Comparison of ENCODE assay signal across 24 cellular contexts in the genomic region with DNA sequence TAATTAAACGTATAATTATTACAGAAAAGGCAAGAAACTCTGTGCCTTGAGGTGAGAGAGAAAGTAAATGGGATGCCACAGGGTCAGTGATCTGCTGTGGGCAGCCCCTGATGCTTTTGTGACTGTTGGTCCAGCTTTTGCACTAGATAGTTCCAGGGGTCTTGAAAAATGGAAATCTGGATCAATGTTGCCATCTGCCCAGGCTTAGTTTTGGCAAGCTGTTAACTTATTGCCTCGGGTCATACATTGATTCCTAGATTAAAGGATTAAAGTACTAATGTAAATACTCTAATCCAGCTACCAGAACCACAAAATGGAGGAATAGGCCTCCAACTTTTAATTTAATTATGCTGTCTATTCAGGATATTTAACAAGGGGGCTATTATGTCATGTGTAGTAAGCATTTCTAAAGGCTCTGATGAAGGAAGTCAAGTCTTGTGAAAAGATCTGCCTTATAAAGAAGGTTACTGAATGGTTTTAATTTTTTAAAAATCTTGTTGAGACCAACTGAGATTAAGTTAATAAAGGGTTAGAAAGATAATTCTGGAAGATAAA.
DNase-seq lines count a peak whose midpoint lies in the region; FAIRE-seq and TF ChIP-seq lines count a peak whose summit lies in the region.
"Had no signal": no experiment of that assay in that cellular context is flagged by ENCODE, and none has a peak within 500 bp of the region (broad histone marks: within the 10 kb centered on the region; RNA-seq: fewer than 3 reads in every experiment).

No MANE protein-coding gene starts in this region.

- H2BK120ac ChIP-seq in trophoblast cell (ENCODE audit: insufficient read depth, low read length, poor library complexity): peak overlapping the region; percentile 46

- no peak overlapping the region for H3K23ac ChIP-seq in trophoblast cell (ENCODE audit: low read length)

- H3K4ac ChIP-seq in trophoblast cell (ENCODE audit: low read depth, low read length): no peak overlapping the region

- no peak overlapping the region for H3K4me2 ChIP-seq in trophoblast cell (ENCODE audit: low read length)
- H3K4me2 ChIP-seq: A549; BLaER1 treated with 17β-estradiol and CSF1 and Interleukin-3, amounts not matched to agents 10 nM and 100 nM; PC-9 had no signal

- in situ Hi-C loops in HAP-1 (cut with MboI; ENCODE audit: low sequenced_read_pairs): no loop called here

- no peak overlapping the region for H3K9ac ChIP-seq in trophoblast cell (ENCODE audit: low read length)
- H3K9ac ChIP-seq: BLaER1 treated with 17β-estradiol and CSF1 and Interleukin-3, amounts not matched to agents 10 nM and 100 nM had no signal

- TF ChIP-seq EP300 in stomach (IDR thresholded peaks at IDR 0.05): no peak

- H3K79me1 ChIP-seq in trophoblast cell (ENCODE audit: low read length): no peaks in the 10 kb centered on the region

- H3K18ac ChIP-seq in trophoblast cell (ENCODE audit: low read length): no peak overlapping the region

- WGBS in trophoblast cell (ENCODE audit: extremely low coverage, insufficient coverage, insufficient read length): no CpG with 5 or more reads among the region's 2 CpGs
- 43 to 63% (median 60%) methylated on average over 2 of the region's 2 CpGs for WGBS in stomach, 5 donors

- peaks cover 6% of the 10 kb centered on the region; the same call in 1 of the 2 replicates for H3K27me3 ChIP-seq in HAP-1 (ENCODE audit: low read depth)
- H3K27me3 ChIP-seq in WERI-Rb-1 (ENCODE audit: insufficient read depth, low read depth, severe bottlenecking): no peaks in the 10 kb centered on the region
- no peaks in the 10 kb centered on the region for H3K27me3 ChIP-seq in trophoblast cell (ENCODE audit: insufficient read depth, low read length)
- H3K27me3 ChIP-seq in stomach: no peaks in the 10 kb centered on the region
- H3K27me3 ChIP-seq: BLaER1 treated with 17β-estradiol and CSF1 and Interleukin-3, amounts not matched to agents 10 nM and 100 nM; MG63 had no signal

- no peaks in the 10 kb centered on the region for H3K79me2 ChIP-seq in trophoblast cell (ENCODE audit: control insufficient read depth, insufficient read depth, low read length, poor library complexity)

- H3K4me3 ChIP-seq in HAP-1: no peak overlapping the region
- H3K4me3 ChIP-seq in WERI-Rb-1 (ENCODE audit: low read depth, low read length): no peak overlapping the region
- H3K4me3 ChIP-seq in trophoblast cell (ENCODE audit: low read depth, low read length): no peak overlapping the region
- no peak overlapping the region for H3K4me3 ChIP-seq in stomach
- H3K4me3 ChIP-seq: A549; BLaER1 treated with 17β-estradiol and CSF1 and Interleukin-3, amounts not matched to agents 10 nM and 100 nM; MG63; PC-9; SJSA1 had no signal

- no peak for TF ChIP-seq POLR2A in stomach (IDR thresholded peaks at IDR 0.05)

- peaks cover 19% of the 10 kb centered on the region for H3K4me1 ChIP-seq in HAP-1
- H3K4me1 ChIP-seq in trophoblast cell (ENCODE audit: control insufficient read depth in 1 of 2, insufficient read depth in 2 of 2, low read length in 2 of 2): peaks cover 0 to 8% of the 10 kb centered on the region in 2 experiments
- H3K4me1 ChIP-seq in stomach: no peaks in the 10 kb centered on the region
- H3K4me1 ChIP-seq: A549, SJSA1 had no signal

- H3K27ac ChIP-seq in WERI-Rb-1 (peak overlapping the region; percentile 39), trophoblast cell (ENCODE audit: low read depth, low read length) (no peak overlapping the region), stomach (no peak overlapping the region)
- H3K27ac ChIP-seq: A549; BLaER1 treated with 17β-estradiol and CSF1 and Interleukin-3, amounts not matched to agents 10 nM and 100 nM; PC-9; SJSA1 had no signal

- intact Hi-C loops in stomach (cut with DNase I; ENCODE audit: low total_unique reads): no loop called here

- no peak overlapping the region for H2BK5ac ChIP-seq in trophoblast cell (ENCODE audit: low read depth, low read length, poor library complexity)

- H4K8ac ChIP-seq in trophoblast cell (ENCODE audit: low read depth, low read length): no peak overlapping the region

- H2AK5ac ChIP-seq in trophoblast cell (ENCODE audit: low read length): no peak overlapping the region

- FAIRE-seq in D721Med (lab: Jason Lieb, UNC): peak; percentile 92
- FAIRE-seq: A549 had no signal

- no peaks in the 10 kb centered on the region for H3K9me3 ChIP-seq in HAP-1
- no peaks in the 10 kb centered on the region for H3K9me3 ChIP-seq in WERI-Rb-1 (ENCODE audit: severe bottlenecking)
- H3K9me3 ChIP-seq in trophoblast cell (ENCODE audit: insufficient read depth, low read depth, low read length): no peaks in the 10 kb centered on the region
- no peaks in the 10 kb centered on the region for H3K9me3 ChIP-seq in stomach
- H3K9me3 ChIP-seq: A549; BLaER1 treated with 17β-estradiol and CSF1 and Interleukin-3, amounts not matched to agents 10 nM and 100 nM; MG63; SJSA1 had no signal

- H4K91ac ChIP-seq in trophoblast cell (ENCODE audit: low read depth, low read length): peak overlapping the region; percentile 83

- H3K14ac ChIP-seq in trophoblast cell (ENCODE audit: low read length): no peak overlapping the region

- no peak overlapping the region for H2AFZ ChIP-seq in trophoblast cell (ENCODE audit: insufficient read depth, low read length, poor library complexity)
- H2AFZ ChIP-seq: PC-9 had no signal

- DNase-seq in D721Med (ENCODE audit: insufficient read length, low spot score): peak; percentile 29
- peak; percentile 47 to 97 for DNase-seq in HAP-1 (ENCODE audit: low spot score in 2 of 2)
- peak; percentile 68 for DNase-seq in WERI-Rb-1
- no peak for DNase-seq in trophoblast cell
- no peak for DNase-seq in stomach
- no peak for DNase-seq in anterior cingulate cortex (lab: John Stamatoyannopoulos, UW)
- no peak for DNase-seq in stimulated activated CD4-positive, alpha-beta T cell treated with anti-CD3 and anti-CD28 coated beads, Interleukin-2, amount 100 ng/mL, for 24 hours
- DNase-seq: AML-193; CD4-positive, alpha-beta T cell; COR-L47; DMS153; DND-41; IMR-90; KG1; MG63; NCI-H1417; NCI-H1694; NCI-H2081; NCI-H2227 treated with DMSO at 0.1 percent for 48 hours; NK-92 treated with Interleukin-12 subunit alpha and Interleukin-12 subunit beta, amount 100 ng/mL, for 24 hours; PC-9 had no signal

- H4K12ac ChIP-seq in trophoblast cell (ENCODE audit: low read depth, low read length): no peak overlapping the region

- H3K36me3 ChIP-seq in HAP-1 (replicated peaks) (no peaks in the 10 kb centered on the region), WERI-Rb-1 (no peaks in the 10 kb centered on the region), trophoblast cell (ENCODE audit: control insufficient read depth in 1 of 2, insufficient read depth in 2 of 2, low read length in 2 of 2) (no peaks in the 10 kb centered on the region), stomach (no peaks in the 10 kb centered on the region)
- H3K36me3 ChIP-seq: BLaER1 treated with 17β-estradiol and CSF1 and Interleukin-3, amounts not matched to agents 10 nM and 100 nM; MG63; SJSA1 had no signal

- TF ChIP-seq CTCF in D721Med (IDR thresholded peaks at IDR 0.05; ENCODE audit: insufficient read depth, missing control alignments) (no peak), WERI-Rb-1 (IDR thresholded peaks at IDR 0.05; ENCODE audit: low read depth, low read length) (no peak), stomach (IDR thresholded peaks at IDR 0.05) (no peak)

- no peak overlapping the region for H2BK12ac ChIP-seq in trophoblast cell (ENCODE audit: low read length)

Comparison
In these comparisons a context has a peak if more than half of its experiments do, and no peak if none do; other contexts are left out.
1. DNase-seq: peak in D721Med (single experiment), HAP-1 (2 of 2) and WERI-Rb-1 (single experiment); none in trophoblast cell (0 of 2), stomach (single experiment), anterior cingulate cortex (0 of 58) and stimulated activated CD4-positive, alpha-beta T cell treated with anti-CD3 and anti-CD28 coated beads, Interleukin-2, amount 100 ng/mL, for 24 hours (0 of 2).